8 cellular contexts compared by ENCODE assay signal in the genomic region with DNA sequence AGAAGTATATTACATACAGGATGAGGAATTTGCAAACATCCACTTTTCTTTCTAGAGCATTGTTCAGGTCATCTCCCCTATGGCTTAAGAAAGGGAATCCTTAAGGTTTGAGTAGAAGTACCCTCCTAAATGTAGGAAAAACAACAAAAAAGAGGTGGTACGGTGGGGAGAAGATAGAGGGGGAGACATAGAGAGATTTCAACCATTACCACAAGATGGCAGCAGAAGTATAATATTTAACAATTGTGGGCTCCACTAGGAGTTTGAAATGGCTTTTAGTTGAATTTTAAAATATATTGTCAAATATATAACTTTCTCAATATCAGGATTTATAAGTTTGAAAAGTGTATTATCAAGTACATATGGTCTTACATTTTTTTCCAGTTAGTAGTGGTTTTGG.
DNase-seq lines count a peak whose midpoint lies in the region; TF ChIP-seq lines count a peak whose summit lies in the region.

No MANE protein-coding gene starts in this region.

- CTCF ChIA-PET in mammary epithelial cell (lab: Charles Lee; ENCODE audit: low non-redundant PET) = no interaction called here

- H3K27me3 Mint-ChIP-seq in mesothelial cell of epicardium (ENCODE audit: low read depth) = no peaks in the 10 kb centered on the region

- H3K4me2 ChIP-seq in mammary epithelial cell (ENCODE audit: insufficient read depth, low read depth, low read length) = no peak overlapping the region

- no peak overlapping the region for H3K4me3 ChIP-seq in mammary epithelial cell (replicated peaks in 1 of 3; ENCODE audit: insufficient read depth in 1 of 3, low read depth in 2 of 3, low read length in 3 of 3)

- in situ Hi-C loops in KBM-7 (cut with MboI; ENCODE audit: low pct_unique_long_range_greater_than_20kb, low sequenced_read_pairs) (no loop called here), mammary epithelial cell (cut with MboI; ENCODE audit: low sequenced_read_pairs in 2 of 2) (loop anchor here in 1 of 2 donors (25.0 kb wide), 1 partner anchor 1211 kb away; no protein-coding TSS in a partner anchor)

- no peaks in the 10 kb centered on the region for H4K20me1 ChIP-seq in mammary epithelial cell (ENCODE audit: insufficient read depth, low read length)

- H3K4me1 Mint-ChIP-seq in mesothelial cell of epicardium = peaks cover 46% of the 10 kb centered on the region

- no peaks in the 10 kb centered on the region for H3K36me3 ChIP-seq in mammary epithelial cell (ENCODE audit: insufficient read depth, low read length)

- no peaks in the 10 kb centered on the region for H3K4me1 ChIP-seq in mammary epithelial cell (ENCODE audit: insufficient read depth, low read length)

- peak; percentile 1 for DNase-seq in NCI-H510A treated with DMSO at 0.1 percent for 48 hours (lab: John Stamatoyannopoulos, UW)
- DNase-seq in NCI-H510A (lab: John Stamatoyannopoulos, UW) = no peak
- DNase-seq in KBM-7 = peak; percentile 39
- DNase-seq in mammary epithelial cell = no peak
- no peak for DNase-seq in mesothelial cell of epicardium (ENCODE audit: low spot score in 2 of 2, unreplicated experiment in 2 of 2)
- no peak for DNase-seq in NCI-H1417 treated with DMSO at 0.1 percent for 48 hours (lab: John Stamatoyannopoulos, UW)
- no peak for DNase-seq in stimulated activated naive CD4-positive, alpha-beta T cell treated with Interleukin-2 at 50 U/mL for 16 hours (lab: John Stamatoyannopoulos, UW)
- no peak for DNase-seq in cerebellum (ENCODE audit: low spot score)

- 0% methylated on average over 1 of the region's 1 CpG for WGBS in mammary epithelial cell (ENCODE audit: low coverage, missing lambda C conversion rate)

- H3K9me3 Mint-ChIP-seq in mesothelial cell of epicardium = no peaks in the 10 kb centered on the region

- no peak overlapping the region for H3K27ac ChIP-seq in mammary epithelial cell (ENCODE audit: insufficient read depth, low read depth, low read length)

- H3K27ac Mint-ChIP-seq in mesothelial cell of epicardium = no peak overlapping the region

- TF ChIP-seq CTCF in mammary epithelial cell (conservative IDR thresholded peaks at IDR 0.05 in 1 of 2, IDR thresholded peaks at IDR 0.05 in 1 of 2; ENCODE audit: extremely low read depth in 1 of 2, insufficient read depth in 1 of 2, low read depth in 1 of 2, low read length in 2 of 2) (peak; percentile 21 to 53), mesothelial cell of epicardium (IDR thresholded peaks at IDR 0.05; ENCODE audit: unreplicated experiment) (peak; percentile 55)

- H3K9ac ChIP-seq in mammary epithelial cell (ENCODE audit: insufficient read depth, low read length) = no peak overlapping the region

- intact Hi-C loops in mammary epithelial cell (cut with micrococcal nuclease) = loop anchor here (2.0 to 10.0 kb wide), 6 partner anchors 47 to 1001 kb away; no protein-coding TSS in a partner anchor

- H3K79me2 ChIP-seq in mammary epithelial cell (ENCODE audit: insufficient read depth, low read length) = no peaks in the 10 kb centered on the region

- H3K27me3 ChIP-seq in mammary epithelial cell (ENCODE audit: insufficient read depth, low read length) = no peaks in the 10 kb centered on the region

- H3K4me3 Mint-ChIP-seq in mesothelial cell of epicardium = no peak overlapping the region

- no peaks in the 10 kb centered on the region for H3K9me3 ChIP-seq in mammary epithelial cell (replicated peaks; ENCODE audit: insufficient read depth, low read length)

- H3K36me3 Mint-ChIP-seq in mesothelial cell of epicardium = no peaks in the 10 kb centered on the region

- no TSS peak for BruUV-seq in mammary epithelial cell (replicated peaks; lab: Mats Ljungman, UMichigan)

- dilution Hi-C loops in mammary epithelial cell (cut with HindIII; ENCODE audit: low sequenced_read_pairs) = no loop called here

- H2AFZ ChIP-seq in mammary epithelial cell (ENCODE audit: low read depth, low read length) = no peak overlapping the region

Comparison
In these comparisons a context has a peak if more than half of its experiments do, and no peak if none do; other contexts are left out.
1. DNase-seq: peak in NCI-H510A treated with DMSO at 0.1 percent for 48 hours (single experiment) and KBM-7 (single experiment); none in NCI-H510A (single experiment), mammary epithelial cell (single experiment), mesothelial cell of epicardium (0 of 2), NCI-H1417 treated with DMSO at 0.1 percent for 48 hours (single experiment), stimulated activated naive CD4-positive, alpha-beta T cell treated with Interleukin-2 at 50 U/mL for 16 hours (single experiment) and cerebellum (single experiment).